2 cellular contexts compared by ENCODE assay signal in the genomic region with DNA sequence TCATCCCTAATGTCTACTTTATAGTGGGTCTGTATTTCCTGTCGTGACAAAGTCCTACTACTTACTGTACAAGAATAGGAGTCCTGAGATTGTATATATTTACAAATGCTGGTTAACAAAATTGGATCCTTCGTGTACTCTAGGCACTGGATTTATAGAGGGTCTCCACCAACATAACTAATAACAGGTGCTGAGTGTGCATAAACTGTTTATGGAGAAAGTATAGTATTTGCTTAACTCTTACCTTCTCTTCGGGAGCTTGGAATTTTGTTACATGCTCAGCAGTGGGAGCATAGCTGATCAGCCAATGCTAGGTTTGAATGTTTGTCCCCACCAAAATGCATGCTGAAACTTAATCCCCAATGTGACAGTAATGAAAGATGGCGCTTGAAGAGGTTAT.
A peak's percentile ranks its signal among the peaks of the same experiment; 100 is the strongest.
TF ChIP-seq lines count a peak whose summit lies in the region.

No MANE protein-coding gene starts in this region.

TF ChIP-seq in HepG2, 621 proteins besides CTCF, POLR2A, EP300 and RAD21:
- no peak for TF ChIP-seq HIVEP1 (CRISPR knock-in tag; IDR thresholded peaks at IDR 0.05)
- peak; percentile 54 to 73 for TF ChIP-seq MAFK (conservative IDR thresholded peaks at IDR 0.05 in 1 of 2, IDR thresholded peaks at IDR 0.05 in 1 of 2; ENCODE audit: low read length in 2 of 2)
- peak; percentile 69 for TF ChIP-seq MAFF (IDR thresholded peaks at IDR 0.05; ENCODE audit: low read depth, low read length)

TF ChIP-seq in liver, 16 proteins besides CTCF, POLR2A, EP300 and RAD21:
- TF ChIP-seq JUND (IDR thresholded peaks at IDR 0.05), result no peak
- TF ChIP-seq, protein P1, sequence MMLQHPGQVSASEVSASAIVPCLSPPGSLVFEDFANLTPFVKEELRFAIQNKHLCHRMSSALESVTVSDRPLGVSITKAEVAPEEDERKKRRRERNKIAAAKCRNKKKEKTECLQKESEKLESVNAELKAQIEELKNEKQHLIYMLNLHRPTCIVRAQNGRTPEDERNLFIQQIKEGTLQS (IDR thresholded peaks at IDR 0.05), result no peak
- TF ChIP-seq NR2F2 (IDR thresholded peaks at IDR 0.05), result no peak
- TF ChIP-seq, protein P2, sequence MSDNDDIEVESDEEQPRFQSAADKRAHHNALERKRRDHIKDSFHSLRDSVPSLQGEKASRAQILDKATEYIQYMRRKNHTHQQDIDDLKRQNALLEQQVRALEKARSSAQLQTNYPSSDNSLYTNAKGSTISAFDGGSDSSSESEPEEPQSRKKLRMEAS (IDR thresholded peaks at IDR 0.05), result no peak
- TF ChIP-seq, protein P3, sequence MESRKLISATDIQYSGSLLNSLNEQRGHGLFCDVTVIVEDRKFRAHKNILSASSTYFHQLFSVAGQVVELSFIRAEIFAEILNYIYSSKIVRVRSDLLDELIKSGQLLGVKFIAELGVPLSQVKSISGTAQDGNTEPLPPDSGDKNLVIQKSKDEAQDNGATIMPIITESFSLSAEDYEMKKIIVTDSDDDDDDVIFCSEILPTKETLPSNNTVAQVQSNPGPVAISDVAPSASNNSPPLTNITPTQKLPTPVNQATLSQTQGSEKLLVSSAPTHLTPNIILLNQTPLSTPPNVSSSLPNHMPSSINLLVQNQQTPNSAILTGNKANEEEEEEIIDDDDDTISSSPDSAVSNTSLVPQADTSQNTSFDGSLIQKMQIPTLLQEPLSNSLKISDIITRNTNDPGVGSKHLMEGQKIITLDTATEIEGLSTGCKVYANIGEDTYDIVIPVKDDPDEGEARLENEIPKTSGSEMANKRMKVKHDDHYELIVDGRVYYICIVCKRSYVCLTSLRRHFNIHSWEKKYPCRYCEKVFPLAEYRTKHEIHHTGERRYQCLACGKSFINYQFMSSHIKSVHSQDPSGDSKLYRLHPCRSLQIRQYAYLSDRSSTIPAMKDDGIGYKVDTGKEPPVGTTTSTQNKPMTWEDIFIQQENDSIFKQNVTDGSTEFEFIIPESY (IDR thresholded peaks at IDR 0.05), result no peak
- TF ChIP-seq SP1 (IDR thresholded peaks at IDR 0.05), result no peak
